Comparison of ENCODE assay signal across 26 cellular contexts in genomic region chr1:7433896-7434295, GRCh38.
"Had no signal": no experiment of that assay in that cellular context is flagged by ENCODE, and none has a peak within 500 bp of the region (broad histone marks: within the 10 kb centered on the region; RNA-seq: fewer than 3 reads in every experiment).

No MANE protein-coding gene starts in this region.

- H3K27ac Mint-ChIP-seq: memory B cell; naive B cell; stimulated activated memory B cell treated with anti-CD40 and anti-IgM and Interleukin-4, amounts not matched to agents 10 μg/mL and 1 μg/mL and 100 μg/mL, for 72 hours; type B pancreatic cell had no signal

- ATAC-seq: foreskin keratinocyte; gastroesophageal sphincter; heart left ventricle; left cardiac atrium; left ventricle myocardium superior; mucosa of descending colon; psoas muscle; right cardiac atrium; stimulated activated memory B cell treated with anti-CD40 and anti-IgM and Interleukin-4, amounts not matched to agents 10 μg/mL and 1 μg/mL and 100 μg/mL, for 72 hours; stimulated activated naive CD8-positive, alpha-beta T cell treated with anti-CD3 and anti-CD28 coated beads, Interleukin-15, Interleukin-2, amounts not matched to agents 100 U/mL and 50 U/mL, for 24 hours had no signal

- H3K4me1 ChIP-seq: esophagus muscularis mucosa, foreskin keratinocyte, gastroesophageal sphincter, heart left ventricle, psoas muscle, sigmoid colon, testis, tibial artery had no signal

- H3K4me3 Mint-ChIP-seq: central memory CD8-positive, alpha-beta T cell; memory B cell; stimulated activated memory B cell treated with anti-CD40 and anti-IgM and Interleukin-4, amounts not matched to agents 10 μg/mL and 1 μg/mL and 100 μg/mL, for 72 hours; type B pancreatic cell had no signal

- H3K36me3 ChIP-seq: esophagus muscularis mucosa, gastroesophageal sphincter, heart left ventricle, sigmoid colon, tibial artery had no signal

- DNase-seq: dermis blood vessel endothelial cell; effector memory CD4-positive, alpha-beta T cell; foreskin keratinocyte; left cardiac atrium; left ventricle myocardium superior; mucosa of descending colon; naive B cell; psoas muscle; right cardiac atrium; sigmoid colon; stimulated activated CD4-positive, alpha-beta T cell treated with anti-CD3 and anti-CD28 coated beads, Interleukin-4, amount 100 ng/mL, for 4 hours; stimulated activated naive CD8-positive, alpha-beta T cell treated with anti-CD3 and anti-CD28 coated beads, Interleukin-15, Interleukin-2, amounts not matched to agents 100 U/mL and 50 U/mL, for 24 hours; substantia nigra; testis; tibial artery had no signal

- H3K9me3 ChIP-seq: esophagus muscularis mucosa, heart left ventricle, mucosa of descending colon, psoas muscle, sigmoid colon, testis, tibial artery had no signal

- FAIRE-seq: endothelial cell of umbilical vein had no signal

- H3K36me3 Mint-ChIP-seq: memory B cell; naive B cell; stimulated activated memory B cell treated with anti-CD40 and anti-IgM and Interleukin-4, amounts not matched to agents 10 μg/mL and 1 μg/mL and 100 μg/mL, for 72 hours; type B pancreatic cell had no signal

- H3K4me3 ChIP-seq: coronary artery, esophagus muscularis mucosa, gastroesophageal sphincter, heart left ventricle, hepatocyte, lung, mucosa of descending colon, psoas muscle, sigmoid colon, testis, tibial artery had no signal

- H3K27ac ChIP-seq: coronary artery, esophagus muscularis mucosa, foreskin keratinocyte, gastroesophageal sphincter, heart left ventricle, hepatocyte, psoas muscle, sigmoid colon, testis, tibial artery had no signal

- H3K4me1 Mint-ChIP-seq: central memory CD8-positive, alpha-beta T cell; memory B cell; naive B cell; stimulated activated memory B cell treated with anti-CD40 and anti-IgM and Interleukin-4, amounts not matched to agents 10 μg/mL and 1 μg/mL and 100 μg/mL, for 72 hours had no signal

- H3K27me3 Mint-ChIP-seq: type B pancreatic cell had no signal

- H3K27me3 ChIP-seq: esophagus muscularis mucosa, gastroesophageal sphincter, heart left ventricle, hepatocyte, sigmoid colon, testis had no signal

- H3K9me3 Mint-ChIP-seq: central memory CD8-positive, alpha-beta T cell; type B pancreatic cell had no signal
